Comparison of ENCODE assay signal across 19 cellular contexts in genomic region chr3:133880287-133880686, GRCh38. TPM values are rescaled to one million over a fixed set of nuclear protein-coding genes. Genes with fewer than 3 reads are reported as not detected.
DNase-seq lines count a peak whose midpoint lies in the region; ATAC-seq, FAIRE-seq and TF ChIP-seq lines count a peak whose summit lies in the region.
"Had no signal": no experiment of that assay in that cellular context is flagged by ENCODE, and none has a peak within 500 bp of the region (broad histone marks: within the 10 kb centered on the region; RNA-seq: fewer than 3 reads in every experiment).

No MANE protein-coding gene starts in this region.

- no peak overlapping the region for H3K27ac ChIP-seq in kidney (ENCODE audit: low read depth in 2 of 2, low read length in 2 of 2)
- no peak overlapping the region for H3K27ac ChIP-seq in mesendoderm (ENCODE audit: low read depth, low read length)
- H3K27ac ChIP-seq: neutrophil had no signal

- H3K4me1 Mint-ChIP-seq in activated CD4-positive, alpha-beta T cell treated with anti-CD3 and anti-CD28 coated beads for 36 hours, result peaks cover 5% of the 10 kb centered on the region
- H3K4me1 Mint-ChIP-seq in activated CD4-positive, alpha-beta T cell treated with anti-CD3 and anti-CD28 coated beads, Interleukin-2, amount 10 ng/mL, durations not matched to agents 24 days and 14 days, result peaks cover 5% of the 10 kb centered on the region
- H3K4me1 Mint-ChIP-seq: CD14-positive monocyte, memory B cell had no signal

- H3K79me2 ChIP-seq in mesendoderm (ENCODE audit: control insufficient read depth, insufficient read depth, low read length), result no peaks in the 10 kb centered on the region

- DNase-seq in activated CD4-positive, alpha-beta T cell treated with anti-CD3 and anti-CD28 coated beads for 36 hours, result peak; percentile 46
- no peak for DNase-seq in activated CD4-positive, alpha-beta T cell treated with anti-CD3 and anti-CD28 coated beads, Interleukin-2, amount 10 ng/mL, durations not matched to agents 24 days and 14 days
- DNase-seq in kidney (peak; percentile 15), mesendoderm (no peak), hippocampal formation (lab: John Stamatoyannopoulos, UW) (no peak)
- DNase-seq: 8988T, caudate nucleus, NCI-H1436 treated with DMSO at 0.1 percent for 48 hours had no signal

- H3K4ac ChIP-seq in mesendoderm (ENCODE audit: low read depth, low read length), result no peak overlapping the region

- H3K9ac ChIP-seq in kidney (ENCODE audit: low read length in 2 of 2) (no peak overlapping the region), mesendoderm (ENCODE audit: low read length) (no peak overlapping the region)

- no peak overlapping the region for H2BK120ac ChIP-seq in mesendoderm (ENCODE audit: low read depth, low read length)

- no peaks in the 10 kb centered on the region for H3K79me1 ChIP-seq in mesendoderm (ENCODE audit: low read length)

- H3K23ac ChIP-seq in mesendoderm (ENCODE audit: low read length), result no peak overlapping the region

- no peak overlapping the region for H2BK5ac ChIP-seq in mesendoderm (ENCODE audit: low read length)

- no peak overlapping the region for H3K4me2 ChIP-seq in mesendoderm (ENCODE audit: low read length)

- H3K27me3 Mint-ChIP-seq in activated CD4-positive, alpha-beta T cell treated with anti-CD3 and anti-CD28 coated beads for 36 hours, result no peaks in the 10 kb centered on the region
- peaks cover 19% of the 10 kb centered on the region for H3K27me3 Mint-ChIP-seq in activated CD4-positive, alpha-beta T cell treated with anti-CD3 and anti-CD28 coated beads, Interleukin-2, amount 10 ng/mL, durations not matched to agents 24 days and 14 days
- H3K27me3 Mint-ChIP-seq: activated naive CD8-positive, alpha-beta T cell had no signal

- peaks cover 12% of the 10 kb centered on the region for H3K9me3 Mint-ChIP-seq in activated CD4-positive, alpha-beta T cell treated with anti-CD3 and anti-CD28 coated beads for 36 hours (ENCODE audit: low read depth)
- H3K9me3 Mint-ChIP-seq in activated CD4-positive, alpha-beta T cell treated with anti-CD3 and anti-CD28 coated beads, Interleukin-2, amount 10 ng/mL, durations not matched to agents 24 days and 14 days, result no peaks in the 10 kb centered on the region

- H3K4me1 ChIP-seq in kidney (ENCODE audit: control insufficient read depth in 1 of 2, insufficient read depth in 1 of 2, low read depth in 1 of 2, low read length in 2 of 2), result no peaks in the 10 kb centered on the region
- no peaks in the 10 kb centered on the region for H3K4me1 ChIP-seq in mesendoderm (ENCODE audit: control insufficient read depth, low read depth, low read length)

- no peak overlapping the region for H2AK5ac ChIP-seq in mesendoderm (ENCODE audit: low read length)

- no peaks in the 10 kb centered on the region for H3K27me3 ChIP-seq in mesendoderm (ENCODE audit: insufficient read depth, low read length, poor library complexity)
- H3K27me3 ChIP-seq: neutrophil had no signal

- POLR2A ChIA-PET in activated CD4-positive, alpha-beta T cell treated with anti-CD3 and anti-CD28 coated beads for 36 hours (lab: Charles Lee), result no interaction called here

- no peak overlapping the region for H4K5ac ChIP-seq in mesendoderm (ENCODE audit: low read length)

- H3K9me3 ChIP-seq in kidney (ENCODE audit: control insufficient read depth in 1 of 2, low read length in 2 of 2), result peaks cover 0 to 14% of the 10 kb centered on the region in 2 donors
- H3K9me3 ChIP-seq: neutrophil had no signal

- H3K27ac Mint-ChIP-seq in activated CD4-positive, alpha-beta T cell treated with anti-CD3 and anti-CD28 coated beads for 36 hours, result no peak overlapping the region
- H3K27ac Mint-ChIP-seq in activated CD4-positive, alpha-beta T cell treated with anti-CD3 and anti-CD28 coated beads, Interleukin-2, amount 10 ng/mL, durations not matched to agents 24 days and 14 days, result no peak overlapping the region
- H3K27ac Mint-ChIP-seq: activated naive CD8-positive, alpha-beta T cell; CD14-positive monocyte; memory B cell had no signal

- no peaks in the 10 kb centered on the region for H3K36me3 Mint-ChIP-seq in activated CD4-positive, alpha-beta T cell treated with anti-CD3 and anti-CD28 coated beads for 36 hours (ENCODE audit: low read depth)
- no peaks in the 10 kb centered on the region for H3K36me3 Mint-ChIP-seq in activated CD4-positive, alpha-beta T cell treated with anti-CD3 and anti-CD28 coated beads, Interleukin-2, amount 10 ng/mL, durations not matched to agents 24 days and 14 days (ENCODE audit: low read depth)
- H3K36me3 Mint-ChIP-seq: CD14-positive monocyte, memory B cell had no signal

- no peak overlapping the region for H4K8ac ChIP-seq in mesendoderm (ENCODE audit: low read depth, low read length)

- H3K56ac ChIP-seq in mesendoderm (ENCODE audit: low read length), result no peak overlapping the region

- intact Hi-C loops in activated CD4-positive, alpha-beta T cell treated with anti-CD3 and anti-CD28 coated beads for 36 hours (cut with DNase I, micrococcal nuclease), result no loop called here
- intact Hi-C loops in activated CD4-positive, alpha-beta T cell treated with anti-CD3 and anti-CD28 coated beads, Interleukin-2, amount 10 ng/mL, durations not matched to agents 24 days and 14 days (cut with micrococcal nuclease), result no loop called here
- intact Hi-C loops in kidney (cut with DNase I), result no loop called here

- CTCF ChIA-PET in activated CD4-positive, alpha-beta T cell treated with anti-CD3 and anti-CD28 coated beads for 36 hours (lab: Charles Lee), result no interaction called here

- TF ChIP-seq CTCF in kidney (IDR thresholded peaks at IDR 0.05; ENCODE audit: borderline replicate concordance, extremely low read depth, insufficient read depth), result no peak

- H2BK15ac ChIP-seq in mesendoderm (replicated peaks; ENCODE audit: low read depth), result no peak overlapping the region

- H3K4me3 ChIP-seq in kidney (ENCODE audit: low read length in 2 of 2), result no peak overlapping the region
- no peak overlapping the region for H3K4me3 ChIP-seq in mesendoderm (ENCODE audit: low read length)
- H3K4me3 ChIP-seq: K562 had no signal

- no CpG with 5 or more reads among the region's 5 CpGs for WGBS in mesendoderm (ENCODE audit: extremely low coverage, insufficient coverage, low lambda C conversion rate)

- FAIRE-seq in kidney (lab: Jason Lieb, UNC), result no peak
- FAIRE-seq: frontal cortex, K562 had no signal

- ATAC-seq in activated CD4-positive, alpha-beta T cell treated with anti-CD3 and anti-CD28 coated beads for 36 hours, result peak; percentile 76
- peak; percentile 51 for ATAC-seq in GM21381 (IDR thresholded peaks at IDR 0.05; ENCODE audit: unreplicated experiment)
- ATAC-seq in HG03442 (IDR thresholded peaks at IDR 0.05; ENCODE audit: unreplicated experiment), result peak; percentile 61
- ATAC-seq in GM21526 (IDR thresholded peaks at IDR 0.05; ENCODE audit: low FRiP score, unreplicated experiment), result no peak
- ATAC-seq: activated CD4-positive, CD25-positive, alpha-beta regulatory T cell treated with anti-CD3 and anti-CD28 coated beads, Interleukin-2, amount 50 U/mL, for 24 hours; K562; Panc1 had no signal

- no peak overlapping the region for H3K4me3 Mint-ChIP-seq in activated CD4-positive, alpha-beta T cell treated with anti-CD3 and anti-CD28 coated beads for 36 hours
- H3K4me3 Mint-ChIP-seq in activated CD4-positive, alpha-beta T cell treated with anti-CD3 and anti-CD28 coated beads, Interleukin-2, amount 10 ng/mL, durations not matched to agents 24 days and 14 days, result no peak overlapping the region
- H3K4me3 Mint-ChIP-seq: activated naive CD8-positive, alpha-beta T cell; CD14-positive monocyte; memory B cell had no signal

- H3K18ac ChIP-seq in mesendoderm (ENCODE audit: low read length), result no peak overlapping the region

- H3K36me3 ChIP-seq in kidney (ENCODE audit: control insufficient read depth in 1 of 2, insufficient read depth in 2 of 2, low read length in 2 of 2), result no peaks in the 10 kb centered on the region
- H3K36me3 ChIP-seq in mesendoderm (ENCODE audit: control insufficient read depth, insufficient read depth, low read length), result no peaks in the 10 kb centered on the region
- H3K36me3 ChIP-seq: neutrophil had no signal

RNA-seq across cellular contexts. Expression of gene RAB6B, which starts 15.4 kb away (rescaled TPM):
- total RNA-seq in activated CD4-positive, alpha-beta T cell treated with anti-CD3 and anti-CD28 coated beads for 36 hours, result under 1 TPM; 0.23 to 0.51 TPM
- 0.07 and 0.14 TPM in 2 replicates for total RNA-seq in activated CD4-positive, alpha-beta T cell treated with anti-CD3 and anti-CD28 coated beads, Interleukin-2, amount 10 ng/mL, durations not matched to agents 24 days and 14 days
- total RNA-seq in kidney, result 17.7 TPM
- polyA plus RNA-seq in kidney (ENCODE audit: insufficient read depth, low read depth, low replicate concordance), result 6.6 TPM
- 2.0 TPM for polyA plus RNA-seq in mesendoderm (2013, experiment 1 of 2)
- 2.7 TPM for polyA plus RNA-seq in mesendoderm (2013, experiment 2 of 2)

Comparison
In these comparisons a context has a peak if more than half of its experiments do, and no peak if none do; other contexts are left out.
1. DNase-seq: peak in activated CD4-positive, alpha-beta T cell treated with anti-CD3 and anti-CD28 coated beads for 36 hours (single experiment) and kidney (single experiment); none in activated CD4-positive, alpha-beta T cell treated with anti-CD3 and anti-CD28 coated beads, Interleukin-2, amount 10 ng/mL, durations not matched to agents 24 days and 14 days (single experiment), mesendoderm (single experiment) and hippocampal formation (0 of 2).
2. RNA of gene RAB6B, which starts 15.4 kb away (total RNA-seq): 17.7 TPM in kidney (single experiment); 0.23 to 0.51 TPM in activated CD4-positive, alpha-beta T cell treated with anti-CD3 and anti-CD28 coated beads for 36 hours and 0.07 to 0.14 TPM in activated CD4-positive, alpha-beta T cell treated with anti-CD3 and anti-CD28 coated beads, Interleukin-2, amount 10 ng/mL, durations not matched to agents 24 days and 14 days; every median in the first group is over 10 times any median in the second.